Comparison of ENCODE assay signal across 20 cellular contexts in genomic region chr19:28443361-28443760, GRCh38.
DNase-seq lines count a peak whose midpoint lies in the region; ATAC-seq and TF ChIP-seq lines count a peak whose summit lies in the region.
"Had no signal": no experiment of that assay in that cellular context is flagged by ENCODE, and none has a peak within 500 bp of the region (broad histone marks: within the 10 kb centered on the region; RNA-seq: fewer than 3 reads in every experiment).

No MANE protein-coding gene starts in this region.

- H3K18ac ChIP-seq in neuronal stem cell (ENCODE audit: low read length), result no peak overlapping the region

- H3K4me2 ChIP-seq in neuronal stem cell (ENCODE audit: insufficient read depth, low read length, poor library complexity, severe bottlenecking), result no peak overlapping the region
- H3K4me2 ChIP-seq: KMS-11 had no signal

- H3K27ac ChIP-seq in colonic mucosa (no peak overlapping the region), neuronal stem cell (replicated peaks; ENCODE audit: low read length) (no peak overlapping the region), ascending aorta (no peak overlapping the region)
- H3K27ac ChIP-seq: KMS-11, SJSA1 had no signal

- no peak overlapping the region for H3K4ac ChIP-seq in neuronal stem cell (ENCODE audit: low read length)

- TF ChIP-seq CTCF in WTC11 (IDR thresholded peaks at IDR 0.05) (no peak), colonic mucosa (IDR thresholded peaks at IDR 0.05) (no peak), ascending aorta (IDR thresholded peaks at IDR 0.05) (no peak)

- H3K9me3 ChIP-seq in colonic mucosa (no peaks in the 10 kb centered on the region), neuronal stem cell (replicated peaks in 1 of 2; ENCODE audit: control insufficient read depth in 2 of 2, insufficient read depth in 1 of 2, low read depth in 1 of 2, low read length in 2 of 2) (no peaks in the 10 kb centered on the region), ascending aorta (no peaks in the 10 kb centered on the region)
- H3K9me3 ChIP-seq: SJSA1 had no signal

- H3K27me3 ChIP-seq in colonic mucosa, result no peaks in the 10 kb centered on the region
- H3K27me3 ChIP-seq in neuronal stem cell (ENCODE audit: control insufficient read depth in 3 of 3, insufficient read depth in 3 of 3, low read depth in 1 of 3, low read length in 3 of 3), result no peaks in the 10 kb centered on the region
- H3K27me3 ChIP-seq in ascending aorta, result no peaks in the 10 kb centered on the region
- H3K27me3 ChIP-seq: SJSA1 had no signal

- no peak overlapping the region for H3K4me3 Mint-ChIP-seq in WTC11
- H3K4me3 Mint-ChIP-seq: CD8-positive, alpha-beta T cell had no signal

- CTCF ChIA-PET in WTC11 (lab: Charles Lee), result interaction anchor here (0.7 kb wide), 2 partner anchors 45 to 47 kb away, joined by 3 read pairs; no protein-coding TSS in a partner anchor

- no peak overlapping the region for H3K14ac ChIP-seq in neuronal stem cell (ENCODE audit: low read length)

- H3K4me3 ChIP-seq in colonic mucosa (no peak overlapping the region), neuronal stem cell (ENCODE audit: low read length in 2 of 2) (no peak overlapping the region), ascending aorta (no peak overlapping the region)
- H3K4me3 ChIP-seq: SJSA1 had no signal

- H2BK120ac ChIP-seq in neuronal stem cell (ENCODE audit: low read depth, low read length), result no peak overlapping the region

- H3K27me3 Mint-ChIP-seq in WTC11 (ENCODE audit: low read depth), result no peaks in the 10 kb centered on the region

- DNase-seq in WTC11 (ENCODE audit: low spot score) (no peak), colonic mucosa (peak; percentile 71), left colon (peak; percentile 53 to 56), neuronal stem cell (ENCODE audit: low spot score) (no peak), ascending aorta (ENCODE audit: low spot score in 2 of 2) (no peak)
- DNase-seq: AML-193; C1 segment of cervical spinal cord; CD8-positive, alpha-beta T cell; GF-D8; NCI-H1092 treated with DMSO at 0.1 percent for 48 hours; NCI-H146; NCI-H2029; NCI-H526; OCI-M1 had no signal

- peaks cover 4% of the 10 kb centered on the region; the same call in 1 of the 2 replicates for H3K9me3 Mint-ChIP-seq in WTC11
- H3K9me3 Mint-ChIP-seq: CD8-positive, alpha-beta T cell had no signal

- no peaks in the 10 kb centered on the region for H3K79me1 ChIP-seq in neuronal stem cell (ENCODE audit: low read depth, low read length)

- H3K4me1 Mint-ChIP-seq in WTC11, result peaks cover 68% of the 10 kb centered on the region

- H3K4me1 ChIP-seq in colonic mucosa (no peaks in the 10 kb centered on the region), neuronal stem cell (ENCODE audit: control insufficient read depth in 2 of 2, insufficient read depth in 1 of 2, low read depth in 1 of 2, low read length in 2 of 2) (peaks cover 0 to 8% of the 10 kb centered on the region in 2 donors), ascending aorta (no peaks in the 10 kb centered on the region)
- H3K4me1 ChIP-seq: SJSA1 had no signal

- no CpG with 5 or more reads among the region's 9 CpGs for WGBS in neuronal stem cell (ENCODE audit: extremely low coverage in 2 of 2, insufficient read length in 2 of 2, insufficient replicate concordance in 1 of 2), 2 donors

- no peak for ATAC-seq in WTC11
- ATAC-seq in left colon, result peak; percentile 84
- ATAC-seq in GM18909 (IDR thresholded peaks at IDR 0.05; ENCODE audit: poor library complexity, unreplicated experiment), result no peak
- no peak for ATAC-seq in HG02938 (IDR thresholded peaks at IDR 0.05; ENCODE audit: unreplicated experiment)
- ATAC-seq in esophagus mucosa, result no peak
- ATAC-seq: CD8-positive, alpha-beta T cell; Right ventricle myocardium inferior had no signal

- POLR2A ChIA-PET in WTC11 (lab: Charles Lee), result interaction anchor here (0.7 kb wide), 1 partner anchor 42 kb away, joined by 3 read pairs; no protein-coding TSS in a partner anchor

- H3K23ac ChIP-seq in neuronal stem cell (ENCODE audit: low read depth, low read length, poor library complexity), result no peak overlapping the region

- H2BK5ac ChIP-seq in neuronal stem cell (ENCODE audit: low read length), result no peak overlapping the region

- 0 out of 2 replicates have a peak overlapping the region, but pooled peaks have one; percentile 15 for H3K27ac Mint-ChIP-seq in WTC11
- H3K27ac Mint-ChIP-seq: CD8-positive, alpha-beta T cell had no signal

- H3K36me3 Mint-ChIP-seq in WTC11, result 0 out of 2 replicates have a peak, but pooled peaks cover 3% of the 10 kb centered on the region
- H3K36me3 Mint-ChIP-seq: CD8-positive, alpha-beta T cell had no signal

- no peaks in the 10 kb centered on the region for H3K36me3 ChIP-seq in colonic mucosa
- no peaks in the 10 kb centered on the region for H3K36me3 ChIP-seq in neuronal stem cell (replicated peaks in 1 of 2; ENCODE audit: control insufficient read depth in 2 of 2, insufficient read depth in 2 of 2, low read length in 2 of 2)
- no peaks in the 10 kb centered on the region for H3K36me3 ChIP-seq in ascending aorta
- H3K36me3 ChIP-seq: SJSA1 had no signal

- no peak overlapping the region for H2AK5ac ChIP-seq in neuronal stem cell (ENCODE audit: low read depth, low read length)

- H2BK12ac ChIP-seq in neuronal stem cell (ENCODE audit: low read length), result no peak overlapping the region

- H4K8ac ChIP-seq in neuronal stem cell (ENCODE audit: low read depth, low read length), result no peak overlapping the region

- no peak overlapping the region for H3K9ac ChIP-seq in colonic mucosa (ENCODE audit: low read depth in 2 of 2, low read length in 2 of 2)
- H3K9ac ChIP-seq in neuronal stem cell (ENCODE audit: low read depth, low read length, poor library complexity), result no peak overlapping the region
- H3K9ac ChIP-seq: KMS-11 had no signal

- H2AFZ ChIP-seq in neuronal stem cell (ENCODE audit: low read length), result peak overlapping the region; percentile 68

- H2BK15ac ChIP-seq in neuronal stem cell (ENCODE audit: low read length), result no peak overlapping the region

- intact Hi-C loops in colonic mucosa (cut with DNase I) (no loop called here), left colon (cut with DNase I, micrococcal nuclease) (no loop called here), ascending aorta (cut with DNase I) (no loop called here)

- no peak overlapping the region for H4K91ac ChIP-seq in neuronal stem cell (ENCODE audit: low read depth, low read length, poor library complexity)

TF ChIP-seq in WTC11, 78 proteins besides CTCF, POLR2A, EP300 and RAD21 (continues in another document):
- TF ChIP-seq IRF1 (CRISPR knock-in tag; IDR thresholded peaks at IDR 0.05), result no peak
- TF ChIP-seq IRF2 (CRISPR knock-in tag; IDR thresholded peaks at IDR 0.05; ENCODE audit: borderline replicate concordance, low read depth), result no peak
- TF ChIP-seq HMGXB4 (CRISPR knock-in tag; IDR thresholded peaks at IDR 0.05), result no peak
- no peak for TF ChIP-seq ZNF671 (CRISPR knock-in tag; IDR thresholded peaks at IDR 0.05)
- no peak for TF ChIP-seq E2F4 (CRISPR knock-in tag; IDR thresholded peaks at IDR 0.05; ENCODE audit: borderline replicate concordance, low read depth)
- no peak for TF ChIP-seq ESRRA (CRISPR knock-in tag; IDR thresholded peaks at IDR 0.05; ENCODE audit: borderline replicate concordance)
- no peak for TF ChIP-seq ATF1 (CRISPR knock-in tag; IDR thresholded peaks at IDR 0.05)
- TF ChIP-seq CBFB (CRISPR knock-in tag; IDR thresholded peaks at IDR 0.05; ENCODE audit: low read depth), result no peak
- no peak for TF ChIP-seq ATF6 (CRISPR knock-in tag; IDR thresholded peaks at IDR 0.05)

Comparison
In these comparisons a context has a peak if more than half of its experiments do, and no peak if none do; other contexts are left out.
1. DNase-seq: peak in colonic mucosa (single experiment) and left colon (2 of 2); none in WTC11 (single experiment), neuronal stem cell (single experiment) and ascending aorta (0 of 2).